13 cellular contexts compared by ENCODE assay signal in the genomic region with DNA sequence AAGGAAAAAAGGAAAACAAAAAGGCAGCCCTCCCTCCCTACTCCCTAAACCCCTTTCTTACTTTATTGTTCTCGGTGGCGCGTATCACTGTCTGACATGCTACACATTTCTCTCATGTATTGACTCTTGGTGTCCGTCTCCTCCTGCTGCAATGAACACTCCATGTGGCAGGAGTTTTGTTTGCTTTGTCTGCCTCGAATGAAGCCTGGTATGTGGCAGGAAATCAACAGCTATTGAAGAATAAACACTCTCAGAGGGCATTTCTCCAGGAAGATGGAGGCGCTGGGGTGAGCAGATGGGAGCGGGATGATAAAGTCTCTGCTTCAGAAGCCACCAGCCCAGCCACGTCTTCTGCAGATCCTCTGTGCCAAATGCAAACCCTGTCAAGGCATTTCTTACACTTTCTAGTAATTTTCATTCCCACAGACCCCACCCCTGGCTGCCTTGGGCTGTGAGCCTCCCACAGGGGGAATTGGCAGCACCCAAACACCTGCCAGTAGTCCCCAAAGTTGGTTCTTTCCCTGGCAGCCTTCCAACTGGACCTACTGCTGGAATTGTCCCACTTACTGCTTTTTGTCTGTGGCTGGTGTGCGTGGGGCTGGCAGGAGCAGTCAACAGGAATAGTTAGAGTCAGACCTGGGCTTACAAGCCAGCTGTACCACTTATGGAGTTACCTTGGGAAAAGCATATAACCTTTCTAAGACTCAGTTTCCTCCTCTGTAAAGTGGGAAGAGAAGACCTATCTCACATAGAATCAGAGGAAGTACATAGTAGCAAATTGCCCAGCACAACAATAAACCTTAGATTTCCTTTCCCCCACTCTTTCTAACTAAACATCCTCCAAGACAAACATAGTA. TPM values are rescaled to one million over a fixed set of nuclear protein-coding genes. Genes with fewer than 3 reads are reported as not detected.
DNase-seq lines count a peak whose midpoint lies in the region; ATAC-seq and TF ChIP-seq lines count a peak whose summit lies in the region.
"Had no signal": no experiment of that assay in that cellular context is flagged by ENCODE, and none has a peak within 500 bp of the region (broad histone marks: within the 10 kb centered on the region; RNA-seq: fewer than 3 reads in every experiment).

No MANE protein-coding gene starts in this region.

- H3K27me3 ChIP-seq in esophagus muscularis mucosa (no peaks in the 10 kb centered on the region), upper lobe of right lung (no peaks in the 10 kb centered on the region), SJCRH30 (no peaks in the 10 kb centered on the region)

- H3K4me1 ChIP-seq in esophagus muscularis mucosa, result no peaks in the 10 kb centered on the region
- peaks cover 29% of the 10 kb centered on the region for H3K4me1 ChIP-seq in upper lobe of right lung
- H3K4me1 ChIP-seq in SJCRH30, result no peaks in the 10 kb centered on the region
- H3K4me1 ChIP-seq: suprapubic skin had no signal

- DNase-seq in natural killer cell treated with Interleukin-12 subunit alpha and Interleukin-12 subunit beta and Interleukin-15 and Interleukin-18, amount 100 ng/mL, for 72 hours (ENCODE audit: low spot score), result no peak
- DNase-seq in natural killer cell (no peak), NCI-H774 (lab: John Stamatoyannopoulos, UW) (peak; percentile 10), esophagus muscularis mucosa (ENCODE audit: extremely low spot score) (peak; percentile 86), upper lobe of right lung (no peak), GOT3 (lab: John Stamatoyannopoulos, UW) (no peak), SJCRH30 (no peak)
- DNase-seq: activated effector memory CD4-positive, alpha-beta T cell treated with Interleukin-2 at 50 U/mL for 16 hours; naive B cell; NCI-H82; stimulated activated CD4-positive, alpha-beta T cell treated with anti-CD3 and anti-CD28 coated beads, Interleukin-4, amount 100 ng/mL, for 1 hour had no signal

- H3K9me3 ChIP-seq in esophagus muscularis mucosa, result no peaks in the 10 kb centered on the region
- H3K9me3 ChIP-seq in upper lobe of right lung, result no peaks in the 10 kb centered on the region
- H3K9me3 ChIP-seq in SJCRH30 (replicated peaks), result no peaks in the 10 kb centered on the region
- H3K9me3 ChIP-seq: suprapubic skin had no signal

- WGBS in esophagus muscularis mucosa, result 58% methylated on average over 9 of the region's 9 CpGs

- H3K36me3 Mint-ChIP-seq in natural killer cell treated with Interleukin-12 subunit alpha and Interleukin-12 subunit beta and Interleukin-15 and Interleukin-18, amount 100 ng/mL, for 72 hours, result no peaks in the 10 kb centered on the region
- no peaks in the 10 kb centered on the region for H3K36me3 Mint-ChIP-seq in natural killer cell
- H3K36me3 Mint-ChIP-seq: naive B cell had no signal

- ATAC-seq in natural killer cell treated with Interleukin-12 subunit alpha and Interleukin-12 subunit beta and Interleukin-15 and Interleukin-18, amount 100 ng/mL, for 72 hours, result no peak
- ATAC-seq in natural killer cell, result no peak
- ATAC-seq in upper lobe of right lung, result peak; percentile 50
- no peak for ATAC-seq in GM21447 (IDR thresholded peaks at IDR 0.05; ENCODE audit: unreplicated experiment)

- TF ChIP-seq POLR2A in esophagus muscularis mucosa (IDR thresholded peaks at IDR 0.05; ENCODE audit: low read depth), result no peak

- no peak for TF ChIP-seq EP300 in esophagus muscularis mucosa (IDR thresholded peaks at IDR 0.05)

- H3K27ac Mint-ChIP-seq in natural killer cell treated with Interleukin-12 subunit alpha and Interleukin-12 subunit beta and Interleukin-15 and Interleukin-18, amount 100 ng/mL, for 72 hours, result peak overlapping the region; percentile 32 to 89
- H3K27ac Mint-ChIP-seq in natural killer cell, result peak overlapping the region in 1 of 2 donors; percentile 47

- intact Hi-C loops in natural killer cell (cut with micrococcal nuclease) (no loop called here), esophagus muscularis mucosa (cut with DNase I) (no loop called here), upper lobe of right lung (cut with DNase I) (no loop called here)

- H3K27ac ChIP-seq in esophagus muscularis mucosa (replicated peaks in 1 of 4), result no peak overlapping the region
- no peak overlapping the region for H3K27ac ChIP-seq in upper lobe of right lung
- no peak overlapping the region for H3K27ac ChIP-seq in SJCRH30
- H3K27ac ChIP-seq: suprapubic skin had no signal

- H3K4me3 ChIP-seq in esophagus muscularis mucosa (no peak overlapping the region), upper lobe of right lung (no peak overlapping the region), SJCRH30 (no peak overlapping the region)
- H3K4me3 ChIP-seq: suprapubic skin had no signal

- H3K4me1 Mint-ChIP-seq in natural killer cell treated with Interleukin-12 subunit alpha and Interleukin-12 subunit beta and Interleukin-15 and Interleukin-18, amount 100 ng/mL, for 72 hours (ENCODE audit: low read depth in 2 of 2), result peaks cover 57 to 70% of the 10 kb centered on the region in 2 donors
- H3K4me1 Mint-ChIP-seq in natural killer cell, result peaks cover 65 to 72% of the 10 kb centered on the region in 2 donors

- H3K4me3 Mint-ChIP-seq in natural killer cell treated with Interleukin-12 subunit alpha and Interleukin-12 subunit beta and Interleukin-15 and Interleukin-18, amount 100 ng/mL, for 72 hours, result peak overlapping the region; percentile 23
- no peak overlapping the region for H3K4me3 Mint-ChIP-seq in natural killer cell

- H3K9me3 Mint-ChIP-seq in natural killer cell treated with Interleukin-12 subunit alpha and Interleukin-12 subunit beta and Interleukin-15 and Interleukin-18, amount 100 ng/mL, for 72 hours, result no peaks in the 10 kb centered on the region
- no peaks in the 10 kb centered on the region for H3K9me3 Mint-ChIP-seq in natural killer cell

- H3K27me3 Mint-ChIP-seq in natural killer cell treated with Interleukin-12 subunit alpha and Interleukin-12 subunit beta and Interleukin-15 and Interleukin-18, amount 100 ng/mL, for 72 hours, result no peaks in the 10 kb centered on the region
- no peaks in the 10 kb centered on the region for H3K27me3 Mint-ChIP-seq in natural killer cell (ENCODE audit: low read depth in 2 of 2)
- H3K27me3 Mint-ChIP-seq: naive B cell had no signal

- TF ChIP-seq CTCF in natural killer cell (IDR thresholded peaks at IDR 0.05) (no peak), esophagus muscularis mucosa (IDR thresholded peaks at IDR 0.05) (no peak), upper lobe of right lung (IDR thresholded peaks at IDR 0.05) (no peak)

- H3K36me3 ChIP-seq in esophagus muscularis mucosa, result no peaks in the 10 kb centered on the region
- no peaks in the 10 kb centered on the region for H3K36me3 ChIP-seq in upper lobe of right lung
- no peaks in the 10 kb centered on the region for H3K36me3 ChIP-seq in SJCRH30
- H3K36me3 ChIP-seq: suprapubic skin had no signal

RNA-seq across cellular contexts. Expression of gene IL10RA, which starts 13.4 kb away (rescaled TPM):
- 10 to 100 TPM; 59.8 to 83.6 TPM for total RNA-seq in natural killer cell treated with Interleukin-12 subunit alpha and Interleukin-12 subunit beta and Interleukin-15 and Interleukin-18, amount 100 ng/mL, for 72 hours
- total RNA-seq in natural killer cell (100 to 1,000 TPM; 263 to 286 (median 268) TPM), esophagus muscularis mucosa (10 to 100 TPM; 14.3 to 34.9 (median 20.9) TPM), upper lobe of right lung (33.8 TPM)
- total RNA-seq in SJCRH30 (2014; rRNA removed; shearing (Covaris generic)), result not detected in 2 replicates

RNA-seq across cellular contexts. Expression of gene TMPRSS13, which starts 43.6 kb away (rescaled TPM):
- total RNA-seq in natural killer cell treated with Interleukin-12 subunit alpha and Interleukin-12 subunit beta and Interleukin-15 and Interleukin-18, amount 100 ng/mL, for 72 hours, result under 1 TPM; 0.19 to 0.36 TPM
- total RNA-seq in natural killer cell (1 to 10 TPM; 1.6 to 1.8 (median 1.8) TPM), esophagus muscularis mucosa (not detected), upper lobe of right lung (9.9 TPM)
- total RNA-seq in SJCRH30 (2014; rRNA removed; shearing (Covaris generic)), result not detected in 2 replicates

Comparison
In these comparisons a context has a peak if more than half of its experiments do, and no peak if none do; other contexts are left out.
1. DNase-seq: peak in NCI-H774 (single experiment) and esophagus muscularis mucosa (single experiment); none in natural killer cell treated with Interleukin-12 subunit alpha and Interleukin-12 subunit beta and Interleukin-15 and Interleukin-18, amount 100 ng/mL, for 72 hours (single experiment), natural killer cell (single experiment), upper lobe of right lung (single experiment), GOT3 (single experiment) and SJCRH30 (0 of 2).
2. RNA of gene IL10RA, which starts 13.4 kb away (total RNA-seq): 263 to 286 TPM in natural killer cell, 59.8 to 83.6 TPM in natural killer cell treated with Interleukin-12 subunit alpha and Interleukin-12 subunit beta and Interleukin-15 and Interleukin-18, amount 100 ng/mL, for 72 hours, 33.8 TPM in upper lobe of right lung (single experiment) and 14.3 to 34.9 TPM in esophagus muscularis mucosa; not detected in SJCRH30; every median in the first group is over 10 times any median in the second.